In genomic region chr4:70113656-70114055, GRCh38 we compare ENCODE assay signal across 28 cellular contexts. TPM values are rescaled to one million over a fixed set of nuclear protein-coding genes. Genes with fewer than 3 reads are reported as not detected.
"Had no signal": no experiment of that assay in that cellular context is flagged by ENCODE, and none has a peak within 500 bp of the region (broad histone marks: within the 10 kb centered on the region; RNA-seq: fewer than 3 reads in every experiment).

No MANE protein-coding gene starts in this region.

- H3K27ac ChIP-seq: colonic mucosa, coronary artery, dorsolateral prefrontal cortex, epithelial cell of prostate, esophagus muscularis mucosa, esophagus squamous epithelium, foreskin keratinocyte, gastrocnemius medialis, gastroesophageal sphincter, heart left ventricle, heart right ventricle had no signal

- DNase-seq: colonic mucosa; cortex of kidney; dermis blood vessel endothelial cell; dorsolateral prefrontal cortex; effector CD4-positive, alpha-beta T cell; effector CD8-positive, alpha-beta T cell; effector memory CD4-positive, alpha-beta T cell; effector memory CD8-positive, alpha-beta T cell; endodermal cell; erythroblast; esophagus squamous epithelium; foreskin fibroblast; foreskin keratinocyte; foreskin melanocyte; gastrocnemius medialis; glutamatergic neuron; head of caudate nucleus; heart left ventricle; heart right ventricle had no signal

- H3K27me3 ChIP-seq: colonic mucosa, dorsolateral prefrontal cortex, esophagus muscularis mucosa, esophagus squamous epithelium, foreskin keratinocyte, gastrocnemius medialis, gastroesophageal sphincter, heart left ventricle, heart right ventricle had no signal

- H3K36me3 ChIP-seq: colonic mucosa, esophagus muscularis mucosa, esophagus squamous epithelium, gastrocnemius medialis, gastroesophageal sphincter, heart left ventricle, heart right ventricle had no signal

- H3K9me3 ChIP-seq: colonic mucosa, esophagus muscularis mucosa, esophagus squamous epithelium, gastrocnemius medialis, gastroesophageal sphincter had no signal

- FAIRE-seq: colon, endothelial cell of umbilical vein, frontal cortex had no signal

- H3K4me1 ChIP-seq: colonic mucosa, esophagus muscularis mucosa, esophagus squamous epithelium, foreskin keratinocyte, gastrocnemius medialis, gastroesophageal sphincter, heart left ventricle, heart right ventricle had no signal

- H3K4me3 ChIP-seq: colonic mucosa, coronary artery, dorsolateral prefrontal cortex, esophagus muscularis mucosa, esophagus squamous epithelium, gastrocnemius medialis, gastroesophageal sphincter, heart left ventricle, heart right ventricle had no signal

RNA-seq across cellular contexts. Expression of gene PRR27, which starts 40.4 kb away (rescaled TPM):
- polyA plus RNA-seq: endothelial cell of umbilical vein, esophagus, fibroblast of lung, foreskin keratinocyte, heart left ventricle, heart right ventricle had no signal
